17 cellular contexts compared by ENCODE assay signal in the genomic region with DNA sequence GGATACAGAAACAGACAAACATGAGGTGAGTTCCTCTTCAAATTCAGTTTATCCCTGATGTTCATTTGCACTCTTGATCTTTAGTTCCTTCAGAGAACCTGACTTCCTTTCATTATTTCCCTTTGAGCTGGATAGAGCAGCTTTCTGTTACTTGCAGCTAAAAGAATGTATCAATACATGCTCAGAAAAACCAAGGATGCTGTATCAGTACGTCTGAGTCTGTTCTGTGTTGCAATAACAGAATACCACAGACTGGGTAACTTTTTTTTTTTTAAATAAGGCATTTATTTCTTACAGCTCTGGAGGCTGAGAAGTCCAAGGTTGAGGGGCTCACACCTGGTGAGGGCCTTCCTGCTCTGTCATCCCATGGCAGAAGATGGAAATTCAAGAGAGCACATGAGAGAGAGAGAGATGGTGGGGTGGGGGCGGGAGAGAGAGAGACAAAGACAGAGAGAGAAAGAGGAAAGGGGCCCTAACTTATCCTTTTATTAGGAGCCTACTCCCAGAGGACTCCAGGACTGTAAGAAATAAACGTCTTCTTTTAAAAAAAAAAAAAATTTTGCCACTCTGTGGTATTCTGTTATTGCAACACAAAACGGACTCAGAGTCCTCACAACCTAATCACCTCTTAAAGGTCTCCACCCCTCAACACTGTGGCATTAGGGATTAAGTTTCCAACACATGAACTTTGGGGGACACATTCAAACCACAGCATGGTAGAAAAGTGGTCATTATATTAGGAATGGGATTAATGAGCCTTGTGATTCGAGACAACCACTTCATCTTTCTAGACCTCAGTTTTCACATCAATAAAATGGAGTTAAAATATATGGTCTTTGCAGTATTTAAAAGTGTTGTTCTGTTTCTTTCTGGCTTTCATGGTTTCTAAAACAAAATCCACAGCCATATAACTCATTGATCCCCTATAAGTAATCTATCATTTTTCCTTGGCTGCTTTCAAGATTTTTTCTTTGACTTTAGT. TPM values are rescaled to one million over a fixed set of nuclear protein-coding genes. Genes with fewer than 3 reads are reported as not detected.
DNase-seq lines count a peak whose midpoint lies in the region; ATAC-seq and TF ChIP-seq lines count a peak whose summit lies in the region.
"Had no signal": no experiment of that assay in that cellular context is flagged by ENCODE, and none has a peak within 500 bp of the region (broad histone marks: within the 10 kb centered on the region; RNA-seq: fewer than 3 reads in every experiment).

No MANE protein-coding gene starts in this region.

- TF ChIP-seq CTCF in MM.1S (IDR thresholded peaks at IDR 0.05; ENCODE audit: low read length) (no peak), fibroblast of villous mesenchyme (IDR thresholded peaks at IDR 0.05; ENCODE audit: insufficient read depth, low read depth, low read length) (no peak)

- H4K20me1 ChIP-seq in BLaER1 treated with 17β-estradiol and CSF1 and Interleukin-3, amounts not matched to agents 10 nM and 100 nM = no peaks in the 10 kb centered on the region; a peak in 1 of 22 replicates
- H4K20me1 ChIP-seq in MM.1S (ENCODE audit: insufficient read depth, low read length) = no peaks in the 10 kb centered on the region

- peak overlapping the region in 9 of 11 experiments; percentile 6 to 77 (median 74); a peak in 17 of 22 replicates for H3K27ac ChIP-seq in BLaER1 treated with 17β-estradiol and CSF1 and Interleukin-3, amounts not matched to agents 10 nM and 100 nM
- peak overlapping the region; percentile 49; the same call in 1 of the 2 replicates for H3K27ac ChIP-seq in MM.1S (ENCODE audit: low read length)
- H3K27ac ChIP-seq: SJCRH30, suprapubic skin had no signal

- no peaks in the 10 kb centered on the region for H3K9me2 ChIP-seq in MM.1S (replicated peaks; ENCODE audit: insufficient read depth, low read length)

- ATAC-seq in GM21515 (IDR thresholded peaks at IDR 0.05; ENCODE audit: unreplicated experiment) = no peak
- ATAC-seq in HG03469 (IDR thresholded peaks at IDR 0.05; ENCODE audit: unreplicated experiment) = no peak
- ATAC-seq: activated CD4-positive, alpha-beta T cell treated with anti-CD3 and anti-CD28 coated beads for 36 hours; esophagus mucosa had no signal

- peak overlapping the region in 9 of 11 experiments; percentile 2 to 64 (median 52); a peak in 14 of 22 replicates for H3K9ac ChIP-seq in BLaER1 treated with 17β-estradiol and CSF1 and Interleukin-3, amounts not matched to agents 10 nM and 100 nM
- H3K9ac ChIP-seq in MM.1S (ENCODE audit: low read length) = no peak overlapping the region; the same call in 1 of the 2 replicates

- no peaks in the 10 kb centered on the region for H3K9me3 ChIP-seq in BLaER1 treated with 17β-estradiol and CSF1 and Interleukin-3, amounts not matched to agents 10 nM and 100 nM (replicated peaks in 1 of 11)
- no peaks in the 10 kb centered on the region for H3K9me3 ChIP-seq in MM.1S (replicated peaks; ENCODE audit: insufficient read depth, low read length)
- H3K9me3 ChIP-seq: SJCRH30, suprapubic skin had no signal

- intact Hi-C loops in head of caudate nucleus (cut with DNase I) = no loop called here

- peak overlapping the region in 3 of 10 experiments; percentile 5 to 33 (median 25); a peak in 3 of 20 replicates for H3K4me3 ChIP-seq in BLaER1 treated with 17β-estradiol and CSF1 and Interleukin-3, amounts not matched to agents 10 nM and 100 nM
- H3K4me3 ChIP-seq in MM.1S (ENCODE audit: low read length) (no peak overlapping the region), fibroblast of villous mesenchyme (ENCODE audit: low read depth, low read length) (no peak overlapping the region)
- H3K4me3 ChIP-seq: SJCRH30, suprapubic skin had no signal

- no peaks in the 10 kb centered on the region for H3K27me3 ChIP-seq in BLaER1 treated with 17β-estradiol and CSF1 and Interleukin-3, amounts not matched to agents 10 nM and 100 nM
- no peaks in the 10 kb centered on the region for H3K27me3 ChIP-seq in MM.1S (replicated peaks; ENCODE audit: insufficient read depth, low read length)
- H3K27me3 ChIP-seq: SJCRH30, suprapubic skin had no signal

- H3K36me3 ChIP-seq in BLaER1 treated with 17β-estradiol and CSF1 and Interleukin-3, amounts not matched to agents 10 nM and 100 nM = no peaks in the 10 kb centered on the region
- H3K36me3 ChIP-seq in MM.1S (replicated peaks; ENCODE audit: insufficient read depth, low read length) = no peaks in the 10 kb centered on the region
- H3K36me3 ChIP-seq: SJCRH30, suprapubic skin had no signal

- peaks cover 24% of the 10 kb centered on the region for H3F3A ChIP-seq in MM.1S (ENCODE audit: insufficient read depth, low read length)

- no peaks in the 10 kb centered on the region for H3K79me2 ChIP-seq in MM.1S (ENCODE audit: low read length)

- DNase-seq in MM.1S (no peak), SKM-1 (lab: John Stamatoyannopoulos, UW; ENCODE audit: unreplicated experiment) (peak; percentile 62), fibroblast of villous mesenchyme (ENCODE audit: low read depth) (peak; percentile 55), NCI-H2081 (lab: John Stamatoyannopoulos, UW) (no peak), head of caudate nucleus (no peak)
- DNase-seq: activated CD4-positive, alpha-beta T cell treated with anti-CD3 and anti-CD28 coated beads for 36 hours; DMS153; NCI-H1436 treated with DMSO at 0.1 percent for 48 hours; NCI-H345; NK-92 treated with Interleukin-12 subunit alpha and Interleukin-12 subunit beta, amount 100 ng/mL, for 24 hours had no signal

- peak overlapping the region; percentile 52 for H2AFZ ChIP-seq in MM.1S (ENCODE audit: low read length)

- peaks cover 38 to 60% (median 51%) of the 10 kb centered on the region in 10 experiments for H3K4me1 ChIP-seq in BLaER1 treated with 17β-estradiol and CSF1 and Interleukin-3, amounts not matched to agents 10 nM and 100 nM
- H3K4me1 ChIP-seq in MM.1S (ENCODE audit: low read length) = peaks cover 55% of the 10 kb centered on the region

- peak overlapping the region; percentile 63 to 88 (median 74); a peak in 21 of 22 replicates for H3K4me2 ChIP-seq in BLaER1 treated with 17β-estradiol and CSF1 and Interleukin-3, amounts not matched to agents 10 nM and 100 nM
- peak overlapping the region; percentile 50; the same call in 1 of the 2 replicates for H3K4me2 ChIP-seq in MM.1S (ENCODE audit: low read depth, low read length)

RNA-seq across cellular contexts. Expression of a gene that starts 18.4 kb away (rescaled TPM):
- 17.4 and 34.1 TPM in 2 replicates for total RNA-seq in fibroblast of villous mesenchyme

RNA-seq across cellular contexts. Expression of a gene that starts 19.0 kb away (rescaled TPM):
- total RNA-seq in fibroblast of villous mesenchyme = under 0.01 TPM in 2 replicates
- total RNA-seq: bronchial epithelial cell had no signal

Comparison
In these comparisons a context has a peak if more than half of its experiments do, and no peak if none do; other contexts are left out.
1. DNase-seq: peak in SKM-1 (single experiment) and fibroblast of villous mesenchyme (single experiment); none in MM.1S (single experiment), NCI-H2081 (0 of 2) and head of caudate nucleus (0 of 42).